23 cellular contexts compared by ENCODE assay signal in genomic region chr11:94632356-94632755, GRCh38.
A peak's percentile ranks its signal among the peaks of the same experiment; 100 is the strongest.
DNase-seq lines count a peak whose midpoint lies in the region; ATAC-seq and TF ChIP-seq lines count a peak whose summit lies in the region.
"Had no signal": no experiment of that assay in that cellular context is flagged by ENCODE, and none has a peak within 500 bp of the region (broad histone marks: within the 10 kb centered on the region; RNA-seq: fewer than 3 reads in every experiment).

No MANE protein-coding gene starts in this region.

- peaks cover 4% of the 10 kb centered on the region; the same call in 1 of the 2 replicates for H3K36me3 ChIP-seq in GM23338 (ENCODE audit: insufficient read depth)
- H3K36me3 ChIP-seq: BE2C, BLaER1 had no signal

- peaks cover 15% of the 10 kb centered on the region for H3K36me3 Mint-ChIP-seq in GM23338 (ENCODE audit: low read depth)
- no peaks in the 10 kb centered on the region for H3K36me3 Mint-ChIP-seq in MCF 10A (ENCODE audit: insufficient read depth, unreplicated experiment)
- H3K36me3 Mint-ChIP-seq: CD4-positive, alpha-beta memory T cell; CD4-positive, CD25-positive, alpha-beta regulatory T cell had no signal

- no peak for ATAC-seq in GM23338
- no peak for ATAC-seq in HG03097 (IDR thresholded peaks at IDR 0.05; ENCODE audit: low FRiP score, unreplicated experiment)
- ATAC-seq in HG03439 (IDR thresholded peaks at IDR 0.05; ENCODE audit: unreplicated experiment), result no peak

- no peaks in the 10 kb centered on the region for H3K9me2 ChIP-seq in GM23338 (ENCODE audit: insufficient read depth)

- no TSS peak for BruUV-seq in MCF 10A (replicated peaks; lab: Mats Ljungman, UMichigan)

- H3K4me1 ChIP-seq in GM23338 (ENCODE audit: insufficient read depth), result peaks cover 10% of the 10 kb centered on the region; the same call in 1 of the 2 replicates

- H3K27me3 ChIP-seq in GM23338 (ENCODE audit: insufficient read depth), result no peaks in the 10 kb centered on the region
- H3K27me3 ChIP-seq: BE2C, BLaER1 had no signal

- H3K27me3 Mint-ChIP-seq in GM23338 (ENCODE audit: insufficient read depth, low read depth, poor library complexity), result no peaks in the 10 kb centered on the region
- no peaks in the 10 kb centered on the region for H3K27me3 Mint-ChIP-seq in MCF 10A (ENCODE audit: insufficient read depth, unreplicated experiment)

- no peaks in the 10 kb centered on the region for H3K79me2 ChIP-seq in GM23338 (replicated peaks; ENCODE audit: insufficient read depth)

- H3K27ac ChIP-seq in GM23338 (ENCODE audit: low read depth) (no peak overlapping the region), VCaP (peak overlapping the region; percentile 22)
- H3K27ac ChIP-seq: BLaER1 had no signal

- H2AFZ ChIP-seq in GM23338, result no peak overlapping the region

- no peak for DNase-seq in GM23338 (ENCODE audit: low spot score)
- DNase-seq in HEK293T (ENCODE audit: extremely low spot score), result no peak
- DNase-seq in MCF 10A (ENCODE audit: unreplicated experiment), result no peak
- DNase-seq: 8988T; ACHN; BE2C; C1 segment of cervical spinal cord; CD4-positive, alpha-beta memory T cell; CD4-positive, CD25-positive, alpha-beta regulatory T cell; CD8-positive, alpha-beta memory T cell; COR-L47; DMS 273 treated with DMSO at 0.1 percent for 48 hours; DMS153; DMS53; DMS79; DND-41; EL; GF-D8 had no signal

- H4K20me1 ChIP-seq in GM23338 (replicated peaks; ENCODE audit: insufficient read depth), result no peaks in the 10 kb centered on the region
- H4K20me1 ChIP-seq: BLaER1 had no signal

- H3K4me3 ChIP-seq in GM23338, result no peak overlapping the region
- H3K4me3 ChIP-seq: BLaER1 had no signal

- POLR2A ChIA-PET in HEK293T (lab: Yijun Ruan, JAX), result no interaction called here
- POLR2A ChIA-PET in MCF 10A (lab: Yijun Ruan, JAX), result interaction anchor here (1.7 kb wide), 1 partner anchor 74 kb away, joined by 3 read pairs; no protein-coding TSS in a partner anchor

- TF ChIP-seq CTCF in GM23338 (conservative IDR thresholded peaks at IDR 0.05; ENCODE audit: low read depth in 2 of 2), result no peak
- no peak for TF ChIP-seq CTCF in VCaP (conservative IDR thresholded peaks at IDR 0.05)
- no peak for TF ChIP-seq CTCF in MCF 10A (IDR thresholded peaks at IDR 0.05; ENCODE audit: unreplicated experiment)

- H3F3A ChIP-seq in GM23338 (replicated peaks; ENCODE audit: low read depth), result no peaks in the 10 kb centered on the region

- H3K4me3 Mint-ChIP-seq in GM23338 (no peak overlapping the region), MCF 10A (ENCODE audit: unreplicated experiment) (no peak overlapping the region)
- H3K4me3 Mint-ChIP-seq: CD14-positive monocyte; CD4-positive, alpha-beta memory T cell; CD4-positive, CD25-positive, alpha-beta regulatory T cell; CD8-positive, alpha-beta memory T cell had no signal

- H3K4me1 Mint-ChIP-seq in GM23338, result peaks cover 18% of the 10 kb centered on the region
- no peaks in the 10 kb centered on the region for H3K4me1 Mint-ChIP-seq in MCF 10A (ENCODE audit: insufficient read depth, unreplicated experiment)
- H3K4me1 Mint-ChIP-seq: CD4-positive, alpha-beta memory T cell; CD4-positive, CD25-positive, alpha-beta regulatory T cell; CD8-positive, alpha-beta memory T cell had no signal

- CTCF ChIA-PET in HEK293T (lab: Yijun Ruan, JAX) (no interaction called here), MCF 10A (lab: Yijun Ruan, JAX) (interaction anchor here (0.6 to 1.0 kb wide), 3 partner anchors 9 to 935 kb away, joined by 3 to 6 read pairs (median 3); no protein-coding TSS in a partner anchor)

- H3K4me2 ChIP-seq in GM23338, result no peak overlapping the region
- H3K4me2 ChIP-seq: BLaER1 had no signal

- intact Hi-C loops in MCF 10A (cut with micrococcal nuclease), result no loop called here

- 0 out of 2 replicates have a peak overlapping the region, but pooled peaks have one; percentile 10 for H3K27ac Mint-ChIP-seq in GM23338
- H3K27ac Mint-ChIP-seq in MCF 10A (ENCODE audit: low read depth, unreplicated experiment), result no peak overlapping the region
- H3K27ac Mint-ChIP-seq: CD14-positive monocyte; CD4-positive, alpha-beta memory T cell; CD4-positive, CD25-positive, alpha-beta regulatory T cell had no signal

- H3K9me3 Mint-ChIP-seq in GM23338 (peaks cover 17% of the 10 kb centered on the region), MCF 10A (ENCODE audit: unreplicated experiment) (peaks cover 7% of the 10 kb centered on the region)

TF ChIP-seq in GM23338, 12 proteins besides CTCF, POLR2A, EP300 and RAD21 (continues in another document):
- TF ChIP-seq POLR2AphosphoS5 (IDR thresholded peaks at IDR 0.05; ENCODE audit: low read depth) (no peak), ETS1 (IDR thresholded peaks at IDR 0.05) (no peak), ZNF114 (CRISPR knock-in tag; IDR thresholded peaks at IDR 0.05) (no peak), EZH2phosphoT487 (IDR thresholded peaks at IDR 0.05; ENCODE audit: unreplicated experiment) (no peak), ZNF331 (CRISPR knock-in tag; IDR thresholded peaks at IDR 0.05; ENCODE audit: low read depth) (no peak)

TF ChIP-seq in HEK293T, 16 proteins besides CTCF, POLR2A, EP300 and RAD21:
- TF ChIP-seq ZNF384 (IDR thresholded peaks at IDR 0.05), result peak; percentile 24; the same call in 1 of the 2 replicates
- no peak for TF ChIP-seq FOXA1 (IDR thresholded peaks at IDR 0.05)
- TF ChIP-seq LEF1 (IDR thresholded peaks at IDR 0.05; ENCODE audit: borderline replicate concordance), result no peak
- TF ChIP-seq FOXK2 (IDR thresholded peaks at IDR 0.05), result no peak
- TF ChIP-seq PKNOX1 (IDR thresholded peaks at IDR 0.05), result peak; percentile 52; the same call in 1 of the 2 replicates
- TF ChIP-seq CTBP1 (IDR thresholded peaks at IDR 0.05; ENCODE audit: borderline replicate concordance), result no peak; the same call in 1 of the 2 replicates
